In genomic region chr2:224983719-224984388, GRCh38 we compare ENCODE assay signal across 11 cellular contexts. TPM values are rescaled to one million over a fixed set of nuclear protein-coding genes. Genes with fewer than 3 reads are reported as not detected.
DNase-seq lines count a peak whose midpoint lies in the region; ATAC-seq lines count a peak whose summit lies in the region.
"Had no signal": no experiment of that assay in that cellular context is flagged by ENCODE, and none has a peak within 500 bp of the region (broad histone marks: within the 10 kb centered on the region; RNA-seq: fewer than 3 reads in every experiment).

No MANE protein-coding gene starts in this region.

- H3K27me3 ChIP-seq in subcutaneous abdominal adipose tissue (ENCODE audit: control insufficient read depth in 5 of 5, insufficient read depth in 4 of 5, low read length in 5 of 5), result peaks cover 0 to 2% (median 0%) of the 10 kb centered on the region in 5 donors

- no peak overlapping the region for H3K9ac ChIP-seq in subcutaneous abdominal adipose tissue (ENCODE audit: low read length in 5 of 5)

- peaks cover 85% of the 10 kb centered on the region for H3K4me1 Mint-ChIP-seq in activated naive CD8-positive, alpha-beta T cell (ENCODE audit: low read depth)
- H3K4me1 Mint-ChIP-seq in immature natural killer cell, result peaks cover 76 to 88% of the 10 kb centered on the region in 2 donors

- H3K36me3 Mint-ChIP-seq in activated naive CD8-positive, alpha-beta T cell, result peaks cover 15% of the 10 kb centered on the region
- H3K36me3 Mint-ChIP-seq in immature natural killer cell, result peaks cover 0 to 9% (median 5%) of the 10 kb centered on the region in 3 donors

- H3K27me3 Mint-ChIP-seq in activated naive CD8-positive, alpha-beta T cell, result no peaks in the 10 kb centered on the region
- H3K27me3 Mint-ChIP-seq in immature natural killer cell (ENCODE audit: low read depth in 3 of 3), result peaks cover 0 to 2% (median 0%) of the 10 kb centered on the region in 3 donors

- peak overlapping the region; percentile 48 for H3K27ac ChIP-seq in subcutaneous abdominal adipose tissue (ENCODE audit: low read depth, low read length)
- H3K27ac ChIP-seq: SK-N-MC had no signal

- no peaks in the 10 kb centered on the region for H3K9me3 Mint-ChIP-seq in activated naive CD8-positive, alpha-beta T cell (ENCODE audit: low read depth)
- no peaks in the 10 kb centered on the region for H3K9me3 Mint-ChIP-seq in immature natural killer cell

- ATAC-seq in HG03565 (IDR thresholded peaks at IDR 0.05; ENCODE audit: unreplicated experiment) (no peak), GM19455 (IDR thresholded peaks at IDR 0.05; ENCODE audit: unreplicated experiment) (no peak)

- peak overlapping the region; percentile 92 for H3K27ac Mint-ChIP-seq in activated naive CD8-positive, alpha-beta T cell
- peak overlapping the region; percentile 74 to 94 (median 92) for H3K27ac Mint-ChIP-seq in immature natural killer cell

- peak overlapping the region; percentile 72 for H3K4me3 Mint-ChIP-seq in activated naive CD8-positive, alpha-beta T cell
- peak overlapping the region; percentile 75 to 93 (median 78) for H3K4me3 Mint-ChIP-seq in immature natural killer cell

- peak overlapping the region; percentile 20 to 47 (median 40) for H3K4me3 ChIP-seq in subcutaneous abdominal adipose tissue (ENCODE audit: low read depth in 1 of 5, low read length in 5 of 5)
- H3K4me3 ChIP-seq: SK-N-MC had no signal

- no peaks in the 10 kb centered on the region for H3K36me3 ChIP-seq in subcutaneous abdominal adipose tissue (ENCODE audit: control insufficient read depth in 5 of 5, insufficient read depth in 5 of 5, low read length in 5 of 5)

- DNase-seq in NCI-H1436 (lab: John Stamatoyannopoulos, UW) (peak; percentile 23), NCI-H1436 treated with DMSO at 0.1 percent for 48 hours (lab: John Stamatoyannopoulos, UW) (no peak), immature natural killer cell (no peak), Kasumi-1 (lab: John Stamatoyannopoulos, UW) (no peak)
- DNase-seq: ACHN; stimulated activated CD8-positive, alpha-beta memory T cell treated with anti-CD3 and anti-CD28 coated beads, Interleukin-4, amount 100 ng/mL, for 48 hours had no signal

- H3K9me3 ChIP-seq in subcutaneous abdominal adipose tissue (ENCODE audit: control insufficient read depth in 5 of 5, low read length in 5 of 5), result no peaks in the 10 kb centered on the region

- H3K4me1 ChIP-seq in subcutaneous abdominal adipose tissue (ENCODE audit: control insufficient read depth in 5 of 5, insufficient read depth in 5 of 5, low read length in 5 of 5), result peaks cover 0 to 22% (median 20%) of the 10 kb centered on the region in 5 donors

RNA-seq across cellular contexts. Expression of gene DOCK10, which starts 58.4 kb away (rescaled TPM):
- polyA plus RNA-seq in immature natural killer cell, result 10 to 100 TPM; 10.2 to 61.9 (median 22.9) TPM
